In the genomic region with DNA sequence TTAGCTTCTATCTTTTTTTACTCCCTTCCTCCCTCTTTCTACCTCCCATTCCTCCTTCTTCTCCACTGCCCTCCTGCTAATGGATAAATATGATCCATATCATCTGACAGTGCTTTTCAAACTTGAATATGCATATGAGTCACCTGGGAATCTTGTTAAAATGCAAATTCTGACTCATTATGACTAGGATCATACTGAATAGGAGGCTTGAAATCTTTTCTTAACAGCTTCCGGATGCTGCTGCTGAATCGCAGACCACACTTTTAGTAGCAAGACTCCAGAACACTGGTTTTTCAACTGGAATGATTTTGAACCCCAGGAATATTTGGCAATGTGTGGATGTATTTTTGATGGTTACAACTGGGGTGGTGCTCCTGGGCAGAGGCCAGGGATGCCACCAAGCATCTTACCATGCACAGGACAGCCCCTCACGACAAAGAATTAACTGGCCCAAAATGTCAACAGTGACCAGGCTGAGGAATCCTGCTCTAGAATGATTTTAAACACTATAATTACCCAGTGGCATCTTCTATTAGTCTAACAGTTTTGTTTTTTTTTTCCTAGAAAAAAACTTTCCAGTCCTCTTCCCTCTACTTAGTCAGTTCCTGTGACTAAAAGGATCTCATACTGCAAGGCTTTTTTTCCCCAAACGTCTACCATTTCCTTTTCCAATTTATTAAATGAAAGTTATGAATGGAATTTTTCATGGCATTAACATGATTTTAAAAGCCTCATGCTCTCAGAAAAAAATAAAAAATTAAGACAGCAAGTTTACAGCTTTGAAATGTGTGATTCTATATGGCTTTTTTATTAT, we compare ENCODE assay signal across 13 cellular contexts. TPM values are rescaled to one million over a fixed set of nuclear protein-coding genes. Genes with fewer than 3 reads are reported as not detected.
A peak's percentile ranks its signal among the peaks of the same experiment; 100 is the strongest.
DNase-seq lines count a peak whose midpoint lies in the region; ATAC-seq, FAIRE-seq and TF ChIP-seq lines count a peak whose summit lies in the region.
"Had no signal": no experiment of that assay in that cellular context is flagged by ENCODE, and none has a peak within 500 bp of the region (broad histone marks: within the 10 kb centered on the region; RNA-seq: fewer than 3 reads in every experiment).

No MANE protein-coding gene starts in this region.

- no peak overlapping the region for H3K27ac ChIP-seq in vagina
- H3K27ac ChIP-seq: ascending aorta, right lobe of liver had no signal

- H3K36me3 Mint-ChIP-seq in activated CD8-positive, alpha-beta T cell treated with anti-CD3 and anti-CD28 coated beads for 36 hours (ENCODE audit: low read depth), result no peaks in the 10 kb centered on the region
- H3K36me3 Mint-ChIP-seq: CD4-positive, CD25-positive, alpha-beta regulatory T cell had no signal

- no peaks in the 10 kb centered on the region for H3K9me3 Mint-ChIP-seq in activated CD8-positive, alpha-beta T cell treated with anti-CD3 and anti-CD28 coated beads for 36 hours
- H3K9me3 Mint-ChIP-seq: CD4-positive, CD25-positive, alpha-beta regulatory T cell had no signal

- H3K27me3 ChIP-seq in BJ (ENCODE audit: control insufficient read depth, insufficient read depth, low read length), result no peaks in the 10 kb centered on the region
- no peaks in the 10 kb centered on the region for H3K27me3 ChIP-seq in bronchial epithelial cell (ENCODE audit: control insufficient read depth, insufficient read depth, low read length)
- no peaks in the 10 kb centered on the region for H3K27me3 ChIP-seq in vagina
- H3K27me3 ChIP-seq: ascending aorta, right lobe of liver had no signal

- ATAC-seq in activated CD8-positive, alpha-beta T cell treated with anti-CD3 and anti-CD28 coated beads for 36 hours, result no peak

- H3K4me1 ChIP-seq in vagina, result no peaks in the 10 kb centered on the region
- H3K4me1 ChIP-seq: right lobe of liver had no signal

- H3K9me3 ChIP-seq in vagina, result no peaks in the 10 kb centered on the region
- H3K9me3 ChIP-seq: ascending aorta, right lobe of liver had no signal

- CTCF ChIA-PET in BJ (lab: Yijun Ruan, JAX), result interaction anchor here (0.7 to 4.1 kb wide), 3 partner anchors 13 to 489 kb away, joined by 3 to 19 read pairs (median 3); no protein-coding TSS in a partner anchor
- CTCF ChIA-PET in activated CD8-positive, alpha-beta T cell treated with anti-CD3 and anti-CD28 coated beads for 36 hours (lab: Charles Lee), result interaction anchor here (1.2 to 2.9 kb wide), 3 partner anchors 19 to 125 kb away, joined by 4 to 11 read pairs (median 9); no protein-coding TSS in a partner anchor

- H3K27ac Mint-ChIP-seq in activated CD8-positive, alpha-beta T cell treated with anti-CD3 and anti-CD28 coated beads for 36 hours, result no peak overlapping the region
- H3K27ac Mint-ChIP-seq: CD4-positive, CD25-positive, alpha-beta regulatory T cell had no signal

- H3K27me3 Mint-ChIP-seq in activated CD8-positive, alpha-beta T cell treated with anti-CD3 and anti-CD28 coated beads for 36 hours, result no peaks in the 10 kb centered on the region
- H3K27me3 Mint-ChIP-seq: CD4-positive, CD25-positive, alpha-beta regulatory T cell had no signal

- no peak for FAIRE-seq in bronchial epithelial cell (lab: Jason Lieb, UNC)
- FAIRE-seq: urothelium cell line had no signal

- POLR2A ChIA-PET in BJ (lab: Charles Lee), result no interaction called here
- POLR2A ChIA-PET in activated CD8-positive, alpha-beta T cell treated with anti-CD3 and anti-CD28 coated beads for 36 hours (lab: Charles Lee), result interaction anchor here (0.6 kb wide), 1 partner anchor 211 kb away, joined by 6 read pairs; no protein-coding TSS in a partner anchor

- peaks cover 8% of the 10 kb centered on the region for H3K4me1 Mint-ChIP-seq in activated CD8-positive, alpha-beta T cell treated with anti-CD3 and anti-CD28 coated beads for 36 hours (ENCODE audit: low read depth)

- H3K4me3 Mint-ChIP-seq in activated CD8-positive, alpha-beta T cell treated with anti-CD3 and anti-CD28 coated beads for 36 hours, result no peak overlapping the region
- H3K4me3 Mint-ChIP-seq: CD4-positive, CD25-positive, alpha-beta regulatory T cell had no signal

- TF ChIP-seq CTCF in BJ (IDR thresholded peaks at IDR 0.05; ENCODE audit: insufficient read depth, low read depth, low read length) (no peak), bronchial epithelial cell (IDR thresholded peaks at IDR 0.05; ENCODE audit: insufficient read depth, low read length, severe bottlenecking) (no peak), vagina (IDR thresholded peaks at IDR 0.05) (no peak)
- TF ChIP-seq CTCF in activated CD8-positive, alpha-beta T cell treated with anti-CD3 and anti-CD28 coated beads for 36 hours (IDR thresholded peaks at IDR 0.05), result no peak

- no peak for TF ChIP-seq POLR2A in vagina (IDR thresholded peaks at IDR 0.05)

- peak; percentile 69 for DNase-seq in BJ (ENCODE audit: low read depth)
- peak; percentile 72 to 76 for DNase-seq in NCI-H526 (lab: John Stamatoyannopoulos, UW)
- peak; percentile 98 for DNase-seq in bronchial epithelial cell (ENCODE audit: low read depth)
- DNase-seq in kidney tubule cell (ENCODE audit: low spot score), result peak; percentile 85
- no peak for DNase-seq in cerebellar nuclear complex (lab: John Stamatoyannopoulos, UW)
- no peak for DNase-seq in vagina (ENCODE audit: extremely low spot score in 2 of 2)
- DNase-seq in globus pallidus (ENCODE audit: low spot score), result no peak
- no peak for DNase-seq in activated CD8-positive, alpha-beta T cell treated with anti-CD3 and anti-CD28 coated beads for 36 hours
- DNase-seq: CD4-positive, CD25-positive, alpha-beta regulatory T cell; midbrain; right lobe of liver had no signal

- no peaks in the 10 kb centered on the region for H3K36me3 ChIP-seq in BJ (ENCODE audit: control insufficient read depth, insufficient read depth, low read length)
- H3K36me3 ChIP-seq in bronchial epithelial cell (ENCODE audit: control insufficient read depth, insufficient read depth, low read length), result no peaks in the 10 kb centered on the region
- H3K36me3 ChIP-seq in vagina, result no peaks in the 10 kb centered on the region
- H3K36me3 ChIP-seq: ascending aorta, right lobe of liver had no signal

- intact Hi-C loops in vagina (cut with DNase I), result loop anchor here (10.0 kb wide), 1 partner anchor 121 kb away; no protein-coding TSS in a partner anchor
- intact Hi-C loops in activated CD8-positive, alpha-beta T cell treated with anti-CD3 and anti-CD28 coated beads for 36 hours (cut with micrococcal nuclease), result no loop called here

- no peak overlapping the region for H3K4me3 ChIP-seq in BJ (ENCODE audit: low read depth, low read length)
- H3K4me3 ChIP-seq in bronchial epithelial cell (ENCODE audit: low read depth, low read length), result no peak overlapping the region
- H3K4me3 ChIP-seq in vagina, result no peak overlapping the region
- H3K4me3 ChIP-seq: ascending aorta, right lobe of liver had no signal

RNA-seq across cellular contexts. Expression of a gene that starts 10.6 kb away (rescaled TPM):
- polyA plus RNA-seq in BJ (2011; rRNA removed), result 34.9 and 44.2 TPM in 2 replicates
- 4.5 and 4.7 TPM in 2 replicates for polyA minus RNA-seq in BJ (2011; rRNA and poly(A)+ RNA removed)
- total RNA-seq in bronchial epithelial cell (53.2 and 90.4 TPM in 2 replicates), vagina (121 TPM)
- total RNA-seq in activated CD8-positive, alpha-beta T cell treated with anti-CD3 and anti-CD28 coated beads for 36 hours, result 10 to 100 TPM; 47.4 to 50.7 TPM

RNA-seq across cellular contexts. Expression of a gene that starts 58.1 kb away (rescaled TPM):
- polyA plus RNA-seq in BJ (2011; rRNA removed), result 13.0 and 13.2 TPM in 2 replicates
- 12.0 and 12.3 TPM in 2 replicates for polyA minus RNA-seq in BJ (2011; rRNA and poly(A)+ RNA removed)
- total RNA-seq in bronchial epithelial cell, result 25.3 and 31.5 TPM in 2 replicates
- total RNA-seq in vagina, result 32.9 TPM
- total RNA-seq in activated CD8-positive, alpha-beta T cell treated with anti-CD3 and anti-CD28 coated beads for 36 hours, result 10 to 100 TPM; 59.7 to 66.4 TPM

Comparison
In these comparisons a context has a peak if more than half of its experiments do, and no peak if none do; other contexts are left out.
1. DNase-seq: peak in BJ (single experiment), NCI-H526 (2 of 2), bronchial epithelial cell (single experiment) and kidney tubule cell (single experiment); none in cerebellar nuclear complex (0 of 2), vagina (0 of 2), globus pallidus (single experiment) and activated CD8-positive, alpha-beta T cell treated with anti-CD3 and anti-CD28 coated beads for 36 hours (single experiment).